23 cellular contexts compared by ENCODE assay signal in the genomic region with DNA sequence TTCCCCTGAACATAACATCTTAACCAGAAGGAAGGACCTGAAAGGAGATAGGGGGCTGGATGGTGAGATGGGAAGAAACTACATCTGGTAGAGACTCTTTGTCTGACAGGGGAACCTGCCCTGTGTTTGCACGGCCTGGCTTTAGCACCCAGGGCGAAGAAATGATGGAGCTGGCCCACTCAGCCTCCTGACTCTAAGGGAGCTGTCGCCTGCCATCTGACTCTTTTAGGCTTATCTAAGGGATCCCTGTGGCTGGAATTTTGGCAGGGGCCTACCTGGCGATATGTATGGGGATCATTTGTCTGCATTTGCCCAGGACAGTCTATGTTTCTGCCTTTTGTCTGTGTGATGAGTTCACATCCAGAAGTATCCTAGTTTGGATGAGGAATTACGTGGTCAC. TPM values are rescaled to one million over a fixed set of nuclear protein-coding genes. Genes with fewer than 3 reads are reported as not detected.
DNase-seq lines count a peak whose midpoint lies in the region; ATAC-seq and TF ChIP-seq lines count a peak whose summit lies in the region.
"Had no signal": no experiment of that assay in that cellular context is flagged by ENCODE, and none has a peak within 500 bp of the region (broad histone marks: within the 10 kb centered on the region; RNA-seq: fewer than 3 reads in every experiment).

No MANE protein-coding gene starts in this region.

- H3K4me3 Mint-ChIP-seq in H9: no peak overlapping the region
- H3K4me3 Mint-ChIP-seq in chondrocyte (ENCODE audit: unreplicated experiment): no peak overlapping the region
- H3K4me3 Mint-ChIP-seq: activated B cell treated with CpG ODN at 0.5 μM for 24 hours; CD4-positive, alpha-beta T cell; stimulated activated naive CD8-positive, alpha-beta T cell treated with anti-CD3 and anti-CD28 coated beads, Interleukin-15, amount 100 ng/mL, for 72 hours had no signal

- peaks cover 13% of the 10 kb centered on the region for H3K36me3 ChIP-seq in BLaER1
- peaks cover 10% of the 10 kb centered on the region for H3K36me3 ChIP-seq in IMR-90 (ENCODE audit: control insufficient read depth, insufficient read depth, low read length)
- H3K36me3 ChIP-seq in esophagus muscularis mucosa: peaks cover 0 to 16% (median 11%) of the 10 kb centered on the region in 4 donors
- H3K36me3 ChIP-seq in sigmoid colon: peaks cover 0 to 10% (median 2%) of the 10 kb centered on the region in 4 donors
- H3K36me3 ChIP-seq: colonic mucosa, neutrophil had no signal

- H2AK5ac ChIP-seq in IMR-90 (ENCODE audit: low read depth, low read length): peak overlapping the region; percentile 8; the same call in 1 of the 2 replicates
- H2AK5ac ChIP-seq in H9 (ENCODE audit: insufficient read length, low read length): no peak overlapping the region

- intact Hi-C loops in IMR-90 (cut with micrococcal nuclease): no loop called here
- intact Hi-C loops in esophagus muscularis mucosa (cut with DNase I): no loop called here
- intact Hi-C loops in sigmoid colon (cut with DNase I): loop anchor here (10.0 kb wide), 1 partner anchor 651 kb away; no protein-coding TSS in a partner anchor

- H3K79me2 ChIP-seq in H9 (ENCODE audit: insufficient read depth, low read length): no peaks in the 10 kb centered on the region

- H3K27me3 Mint-ChIP-seq in H9 (ENCODE audit: low read depth) (0 out of 2 replicates have a peak, but pooled peaks cover 3% of the 10 kb centered on the region), chondrocyte (ENCODE audit: low read depth) (peaks cover 7% of the 10 kb centered on the region)
- H3K27me3 Mint-ChIP-seq: activated B cell treated with CpG ODN at 0.5 μM for 24 hours; CD4-positive, alpha-beta T cell; stimulated activated naive CD8-positive, alpha-beta T cell treated with anti-CD3 and anti-CD28 coated beads, Interleukin-15, amount 100 ng/mL, for 72 hours had no signal

- CTCF ChIA-PET in IMR-90 (lab: Yijun Ruan, JAX): no interaction called here

- H2AFZ ChIP-seq in IMR-90 (replicated peaks; ENCODE audit: low read length, poor library complexity) (peak overlapping the region; percentile 27), H9 (ENCODE audit: low read length) (no peak overlapping the region)

- H3K27me3 ChIP-seq in BLaER1 (no peaks in the 10 kb centered on the region), IMR-90 (ENCODE audit: control insufficient read depth, insufficient read depth, low read length) (peaks cover 8% of the 10 kb centered on the region), esophagus muscularis mucosa (no peaks in the 10 kb centered on the region), sigmoid colon (no peaks in the 10 kb centered on the region), H9 (ENCODE audit: insufficient read depth, low read length) (no peaks in the 10 kb centered on the region)
- H3K27me3 ChIP-seq: colonic mucosa had no signal

- H3K4me3 ChIP-seq in BLaER1 (peak overlapping the region; percentile 45; the same call in 1 of the 2 replicates), IMR-90 (ENCODE audit: insufficient read depth, low read depth, low read length) (no peak overlapping the region), esophagus muscularis mucosa (no peak overlapping the region), sigmoid colon (no peak overlapping the region)
- H3K4me3 ChIP-seq: colonic mucosa, lung had no signal

- DNase-seq in IMR-90 (no peak), esophagus muscularis mucosa (ENCODE audit: extremely low spot score) (no peak), sigmoid colon (no peak), H9 (no peak), kidney glomerular epithelial cell (lab: John Stamatoyannopoulos, UW) (no peak), chondrocyte (ENCODE audit: low spot score) (no peak)
- DNase-seq: ACHN; activated B cell treated with CpG ODN at 0.5 μM for 24 hours; activated CD4-positive, alpha-beta T cell treated with anti-CD3 and anti-CD28 coated beads, Interleukin-2, amount 50 U/mL, for 4 hours; activated gamma-delta T cell treated with Interleukin-2 at 50 U/mL for 16 hours; CD4-positive, alpha-beta T cell; kidney; NCI-H526; stimulated activated CD4-positive, alpha-beta T cell treated with anti-CD3 and anti-CD28 coated beads, Interleukin-4, amount 100 ng/mL, for 4 hours; stimulated activated naive CD8-positive, alpha-beta T cell treated with anti-CD3 and anti-CD28 coated beads, Interleukin-15, amount 100 ng/mL, for 72 hours; T-helper 9 cell had no signal

- H3K9me3 ChIP-seq in BLaER1 (no peaks in the 10 kb centered on the region), IMR-90 (ENCODE audit: control insufficient read depth, insufficient read depth, low read length) (no peaks in the 10 kb centered on the region), esophagus muscularis mucosa (no peaks in the 10 kb centered on the region), sigmoid colon (no peaks in the 10 kb centered on the region), H9 (ENCODE audit: control insufficient read depth, low read depth, low read length) (no peaks in the 10 kb centered on the region)
- H3K9me3 ChIP-seq: colonic mucosa, neutrophil had no signal

- TF ChIP-seq CTCF in IMR-90 (conservative IDR thresholded peaks at IDR 0.05; ENCODE audit: low read depth, low read length) (no peak), esophagus muscularis mucosa (IDR thresholded peaks at IDR 0.05) (no peak), sigmoid colon (IDR thresholded peaks at IDR 0.05) (no peak), H9 (conservative IDR thresholded peaks at IDR 0.05) (no peak), chondrocyte (IDR thresholded peaks at IDR 0.05) (no peak)

- in situ Hi-C loops in IMR-90 (cut with MboI; ENCODE audit: low sequenced_read_pairs): no loop called here

- H4K20me1 ChIP-seq in BLaER1 (no peaks in the 10 kb centered on the region), IMR-90 (ENCODE audit: insufficient read depth, low read length) (peaks cover 3% of the 10 kb centered on the region; the same call in 1 of the 2 replicates), H9 (ENCODE audit: control insufficient read depth, insufficient read depth, insufficient read length) (no peaks in the 10 kb centered on the region)

- dilution Hi-C loops in IMR-90 (cut with HindIII; ENCODE audit: low sequenced_read_pairs, unreplicated experiment): no loop called here

- H3K79me1 ChIP-seq in IMR-90 (ENCODE audit: low read depth in 1 of 2, low read length in 2 of 2): no peaks in the 10 kb centered on the region
- no peaks in the 10 kb centered on the region for H3K79me1 ChIP-seq in H9 (ENCODE audit: insufficient read depth, low read depth, low read length, poor library complexity, severe bottlenecking)

- H2BK120ac ChIP-seq in IMR-90 (ENCODE audit: low read depth, low read length) (no peak overlapping the region), H9 (ENCODE audit: low read depth, low read length, poor library complexity, severe bottlenecking) (no peak overlapping the region)

- POLR2A ChIA-PET in IMR-90 (lab: Charles Lee; ENCODE audit: unreplicated experiment): no interaction called here

- peak overlapping the region; percentile 30; the same call in 1 of the 2 replicates for H3K4ac ChIP-seq in IMR-90 (ENCODE audit: low read depth, low read length)
- H3K4ac ChIP-seq in H9 (ENCODE audit: low read depth, low read length): no peak overlapping the region

- H2BK5ac ChIP-seq in IMR-90 (ENCODE audit: low read depth, low read length, poor library complexity, severe bottlenecking) (no peak overlapping the region), H9 (ENCODE audit: insufficient read length, low read length) (no peak overlapping the region)

- H3K23me2 ChIP-seq in H9 (ENCODE audit: insufficient read length, low read depth, low read length, poor library complexity, severe bottlenecking): no peaks in the 10 kb centered on the region

- H3K18ac ChIP-seq in IMR-90 (ENCODE audit: low read depth, low read length) (no peak overlapping the region), H9 (ENCODE audit: insufficient read length, low read depth, low read length) (no peak overlapping the region)

- H2BK12ac ChIP-seq in H9 (ENCODE audit: insufficient read length, low read depth, low read length): no peak overlapping the region

- H3K4me2 ChIP-seq in BLaER1 (peak overlapping the region; percentile 93), IMR-90 (ENCODE audit: low read depth, low read length) (no peak overlapping the region), H9 (ENCODE audit: insufficient read depth, insufficient read length, low read length) (no peak overlapping the region)

- H3K27ac Mint-ChIP-seq in H9 (no peak overlapping the region), chondrocyte (ENCODE audit: unreplicated experiment) (no peak overlapping the region)
- H3K27ac Mint-ChIP-seq: CD4-positive, alpha-beta T cell; stimulated activated naive CD8-positive, alpha-beta T cell treated with anti-CD3 and anti-CD28 coated beads, Interleukin-15, amount 100 ng/mL, for 72 hours had no signal

- H3K4me1 Mint-ChIP-seq in H9 (peaks cover 1 to 12% of the 10 kb centered on the region in 2 experiments; a peak in 3 of 4 replicates), chondrocyte (ENCODE audit: low read depth) (peaks cover 56% of the 10 kb centered on the region)

- BruUV-seq in IMR-90 (replicated peaks; lab: Mats Ljungman, UMichigan): no TSS peak

- H2BK20ac ChIP-seq in IMR-90 (ENCODE audit: low read depth, low read length): 0 out of 2 replicates have a peak overlapping the region, but pooled peaks have one; percentile 16
- H2BK20ac ChIP-seq in H9 (ENCODE audit: low read depth, low read length, poor library complexity, severe bottlenecking): no peak overlapping the region

- H3K23ac ChIP-seq in IMR-90 (ENCODE audit: low read depth, low read length): no peak overlapping the region
- H3K23ac ChIP-seq in H9 (ENCODE audit: insufficient read length, low read depth, low read length): no peak overlapping the region

- no peaks in the 10 kb centered on the region; a peak in 1 of 5 replicates for H3K9me3 Mint-ChIP-seq in H9
- H3K9me3 Mint-ChIP-seq in chondrocyte (ENCODE audit: low read depth): no peaks in the 10 kb centered on the region
- H3K9me3 Mint-ChIP-seq: activated B cell treated with CpG ODN at 0.5 μM for 24 hours; CD4-positive, alpha-beta T cell; stimulated activated naive CD8-positive, alpha-beta T cell treated with anti-CD3 and anti-CD28 coated beads, Interleukin-15, amount 100 ng/mL, for 72 hours had no signal

- 0 out of 4 replicates have a peak overlapping the region, but pooled peaks of 1 of the 2 experiments have one; percentile 19 for H4K8ac ChIP-seq in IMR-90 (ENCODE audit: low read depth in 2 of 2, low read length in 2 of 2)
- no peak overlapping the region for H4K8ac ChIP-seq in H9 (replicated peaks; ENCODE audit: insufficient read length, low read depth, low read length)

- peaks cover 12% of the 10 kb centered on the region for H3K9me1 ChIP-seq in IMR-90 (ENCODE audit: insufficient read depth, low read length)

- H3K9ac ChIP-seq in BLaER1: peak overlapping the region; percentile 78
- H3K9ac ChIP-seq in IMR-90 (ENCODE audit: low read depth, low read length): no peak overlapping the region
- H3K9ac ChIP-seq in H9 (ENCODE audit: extremely low read depth, insufficient read length, low read length): no peak overlapping the region

- H4K5ac ChIP-seq in IMR-90 (ENCODE audit: low read depth, low read length): no peak overlapping the region
- H4K5ac ChIP-seq in H9 (ENCODE audit: insufficient read length, low read depth, low read length): no peak overlapping the region

- H2AK9ac ChIP-seq in IMR-90 (replicated peaks; ENCODE audit: low read depth, low read length, poor library complexity): no peak overlapping the region

- H2BK15ac ChIP-seq in IMR-90 (ENCODE audit: low read depth, low read length) (no peak overlapping the region), H9 (ENCODE audit: low read depth, low read length) (no peak overlapping the region)

- H4K91ac ChIP-seq in IMR-90 (ENCODE audit: insufficient read depth, low read depth, low read length) (peak overlapping the region; percentile 10; the same call in 1 of the 2 replicates), H9 (ENCODE audit: insufficient read length, low read depth, low read length) (no peak overlapping the region)

- H3K14ac ChIP-seq in IMR-90 (replicated peaks; ENCODE audit: low read depth, low read length): no peak overlapping the region
- H3K14ac ChIP-seq in H9 (ENCODE audit: insufficient read depth, low read length): no peak overlapping the region

- H3K56ac ChIP-seq in IMR-90 (ENCODE audit: extremely low read depth, insufficient read depth, low read length) (no peak overlapping the region), H9 (ENCODE audit: insufficient read length, low read depth, low read length) (no peak overlapping the region)

- WGBS in IMR-90 (ENCODE audit: extremely low coverage in 2 of 2, insufficient read length in 1 of 2), 2 experiments: 100% methylated on average over 1 of the region's 5 CpGs; no CpG with 5 or more reads in 1 of the 2 experiments
- WGBS in esophagus muscularis mucosa: 94% methylated on average over 5 of the region's 5 CpGs
- WGBS in sigmoid colon, 2 donors: 83 to 93% methylated on average over 5 of the region's 5 CpGs
- no CpG with 5 or more reads among the region's 5 CpGs for WGBS in H9 (ENCODE audit: extremely low coverage, insufficient read length, low lambda C conversion rate)

- peak overlapping the region; percentile 93 for H3K27ac ChIP-seq in BLaER1
- no peak overlapping the region for H3K27ac ChIP-seq in IMR-90 (ENCODE audit: insufficient read depth, low read length)
- peak overlapping the region; percentile 63 to 77 (median 64) for H3K27ac ChIP-seq in esophagus muscularis mucosa (replicated peaks in 1 of 4)
- H3K27ac ChIP-seq in sigmoid colon: peak overlapping the region; percentile 37 to 84 (median 78)
- H3K27ac ChIP-seq in H9 (ENCODE audit: insufficient read length, low read depth, low read length): no peak overlapping the region
- H3K27ac ChIP-seq: colonic mucosa, HL-60, neutrophil had no signal

- no peak for TF ChIP-seq POLR2A in IMR-90 (IDR thresholded peaks at IDR 0.05; ENCODE audit: low read depth, low read length)
- TF ChIP-seq POLR2A in esophagus muscularis mucosa (IDR thresholded peaks at IDR 0.05; ENCODE audit: low read depth): no peak
- TF ChIP-seq POLR2A in sigmoid colon (IDR thresholded peaks at IDR 0.05): no peak

- H3K36me3 Mint-ChIP-seq in H9 (ENCODE audit: insufficient read depth in 1 of 3, low read depth in 3 of 3) (no peaks in the 10 kb centered on the region), chondrocyte (ENCODE audit: low read depth) (no peaks in the 10 kb centered on the region)

- H3T11ph ChIP-seq in H9 (ENCODE audit: low read length): no peak overlapping the region

- H3K4me1 ChIP-seq in BLaER1 (peaks cover 100% of the 10 kb centered on the region), IMR-90 (ENCODE audit: control insufficient read depth, insufficient read depth, low read length) (peaks cover 20% of the 10 kb centered on the region), esophagus muscularis mucosa (peaks cover 31 to 88% (median 67%) of the 10 kb centered on the region in 4 donors), sigmoid colon (peaks cover 0 to 91% (median 79%) of the 10 kb centered on the region in 4 donors), H9 (ENCODE audit: insufficient read depth, low read length) (no peaks in the 10 kb centered on the region)

- TF ChIP-seq RAD21 in IMR-90 (IDR thresholded peaks at IDR 0.05; ENCODE audit: low read length): no peak

- no peak for ATAC-seq in IMR-90 (ENCODE audit: low read depth)
- no peak for ATAC-seq in GM21825 (IDR thresholded peaks at IDR 0.05; ENCODE audit: unreplicated experiment)

- TF ChIP-seq EP300 in esophagus muscularis mucosa (IDR thresholded peaks at IDR 0.05) (no peak), sigmoid colon (IDR thresholded peaks at IDR 0.05) (no peak)

RNA-seq across cellular contexts. Expression of gene CACNA2D4, which starts 15.6 kb away (rescaled TPM):
- total RNA-seq in IMR-90 (2012; rRNA removed): 0.18 and 0.28 TPM in 2 replicates
- polyA plus RNA-seq in IMR-90 (2012; rRNA removed): 0.22 and 0.65 TPM in 2 replicates
- 0.41 and 0.58 TPM in 2 replicates for polyA plus RNA-seq in IMR-90 (2012; cell fraction: cytosol; rRNA removed)
- 1.8 and 3.6 TPM in 2 replicates for polyA plus RNA-seq in IMR-90 (2012; cell fraction: nucleus; rRNA removed; ENCODE audit: low replicate concordance)
- total RNA-seq in esophagus muscularis mucosa: 1 to 10 TPM in 3 of 4 donors, under 1 TPM in 1; 0.84 to 3.8 (median 3.4) TPM
- total RNA-seq in sigmoid colon: 1 to 10 TPM; 2.8 to 4.9 (median 3.4) TPM
- 1 to 10 TPM; 3.6 to 5.8 (median 5.4) TPM for polyA plus RNA-seq in sigmoid colon
- 0.61 and 0.79 TPM in 2 replicates for total RNA-seq in H9 (2021)
- total RNA-seq in chondrocyte: 0.30 to 0.92 TPM in 2 of 3 replicates, not detected in the other
- total RNA-seq: H4 had no signal

Comparison
In these comparisons a context has a peak if more than half of its experiments do, and no peak if none do; other contexts are left out.
1. H3K27ac ChIP-seq: peak in BLaER1 (single experiment), esophagus muscularis mucosa (4 of 4) and sigmoid colon (4 of 4); none in IMR-90 (single experiment) and H9 (single experiment).